1 cellular context compared by ENCODE assay signal in the genomic region with DNA sequence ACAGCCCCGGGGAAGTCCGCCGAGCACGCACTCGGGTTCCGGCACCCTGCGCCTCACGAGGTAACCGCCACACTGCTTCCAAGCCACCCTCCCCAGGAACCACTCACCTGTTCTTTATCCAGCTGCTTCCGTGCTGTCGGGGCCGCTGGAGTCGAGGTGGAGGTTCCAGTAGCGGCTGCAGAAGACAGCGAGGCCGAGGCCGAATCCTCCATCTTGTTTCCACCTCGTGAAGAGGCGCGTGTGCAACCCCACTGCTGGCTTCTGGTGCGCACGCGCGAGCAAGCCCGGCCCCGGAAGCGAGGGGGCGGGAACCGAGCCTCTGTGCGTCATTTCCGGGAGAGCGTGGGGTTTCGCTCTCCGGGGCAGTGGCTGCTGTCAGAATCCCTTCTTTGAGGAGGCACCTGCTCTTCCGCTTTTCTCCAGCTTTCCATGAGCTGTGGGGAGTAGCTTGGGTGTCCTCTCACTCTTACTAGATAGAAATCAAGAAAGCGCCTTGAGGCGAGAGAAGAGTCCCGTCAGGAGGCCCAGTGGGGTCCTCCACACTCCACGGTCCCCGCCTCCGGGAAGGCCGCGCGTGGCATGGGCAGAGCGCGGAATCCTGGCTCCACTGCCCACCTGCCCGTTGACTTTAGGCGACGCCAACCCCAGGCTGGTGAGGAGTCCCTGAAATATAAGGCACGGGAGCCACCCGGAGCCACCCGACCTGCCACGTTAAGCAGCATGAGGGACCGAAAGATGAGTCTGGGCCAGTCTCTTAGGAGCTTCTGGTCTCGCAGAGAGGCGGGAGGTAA.
A peak's percentile ranks its signal among the peaks of the same experiment; 100 is the strongest.
TF ChIP-seq lines count a peak whose summit lies in the region.

A gene (minus strand): TSS at position 242 of the 791 bp plus-strand sequence. CDS start 30 bp downstream, at position 212.

TF ChIP-seq in HepG2, 621 proteins besides CTCF, POLR2A, EP300 and RAD21 (continued from another document and continues in another):
- TF ChIP-seq, protein P1, sequence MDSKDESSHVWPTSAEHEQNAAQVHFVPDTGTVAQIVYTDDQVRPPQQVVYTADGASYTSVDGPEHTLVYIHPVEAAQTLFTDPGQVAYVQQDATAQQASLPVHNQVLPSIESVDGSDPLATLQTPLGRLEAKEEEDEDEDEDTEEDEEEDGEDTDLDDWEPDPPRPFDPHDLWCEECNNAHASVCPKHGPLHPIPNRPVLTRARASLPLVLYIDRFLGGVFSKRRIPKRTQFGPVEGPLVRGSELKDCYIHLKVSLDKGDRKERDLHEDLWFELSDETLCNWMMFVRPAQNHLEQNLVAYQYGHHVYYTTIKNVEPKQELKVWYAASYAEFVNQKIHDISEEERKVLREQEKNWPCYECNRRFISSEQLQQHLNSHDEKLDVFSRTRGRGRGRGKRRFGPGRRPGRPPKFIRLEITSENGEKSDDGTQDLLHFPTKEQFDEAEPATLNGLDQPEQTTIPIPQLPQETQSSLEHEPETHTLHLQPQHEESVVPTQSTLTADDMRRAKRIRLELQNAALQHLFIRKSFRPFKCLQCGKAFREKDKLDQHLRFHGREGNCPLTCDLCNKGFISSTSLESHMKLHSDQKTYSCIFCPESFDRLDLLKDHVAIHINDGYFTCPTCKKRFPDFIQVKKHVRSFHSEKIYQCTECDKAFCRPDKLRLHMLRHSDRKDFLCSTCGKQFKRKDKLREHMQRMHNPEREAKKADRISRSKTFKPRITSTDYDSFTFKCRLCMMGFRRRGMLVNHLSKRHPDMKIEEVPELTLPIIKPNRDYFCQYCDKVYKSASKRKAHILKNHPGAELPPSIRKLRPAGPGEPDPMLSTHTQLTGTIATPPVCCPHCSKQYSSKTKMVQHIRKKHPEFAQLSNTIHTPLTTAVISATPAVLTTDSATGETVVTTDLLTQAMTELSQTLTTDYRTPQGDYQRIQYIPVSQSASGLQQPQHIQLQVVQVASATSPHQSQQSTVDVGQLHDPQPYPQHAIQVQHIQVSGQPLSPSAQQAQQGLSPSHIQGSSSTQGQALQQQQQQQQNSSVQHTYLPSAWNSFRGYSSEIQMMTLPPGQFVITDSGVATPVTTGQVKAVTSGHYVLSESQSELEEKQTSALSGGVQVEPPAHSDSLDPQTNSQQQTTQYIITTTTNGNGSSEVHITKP (CRISPR knock-in tag; IDR thresholded peaks at IDR 0.05; ENCODE audit: low read depth) = peak; percentile 82
- TF ChIP-seq, protein P2, sequence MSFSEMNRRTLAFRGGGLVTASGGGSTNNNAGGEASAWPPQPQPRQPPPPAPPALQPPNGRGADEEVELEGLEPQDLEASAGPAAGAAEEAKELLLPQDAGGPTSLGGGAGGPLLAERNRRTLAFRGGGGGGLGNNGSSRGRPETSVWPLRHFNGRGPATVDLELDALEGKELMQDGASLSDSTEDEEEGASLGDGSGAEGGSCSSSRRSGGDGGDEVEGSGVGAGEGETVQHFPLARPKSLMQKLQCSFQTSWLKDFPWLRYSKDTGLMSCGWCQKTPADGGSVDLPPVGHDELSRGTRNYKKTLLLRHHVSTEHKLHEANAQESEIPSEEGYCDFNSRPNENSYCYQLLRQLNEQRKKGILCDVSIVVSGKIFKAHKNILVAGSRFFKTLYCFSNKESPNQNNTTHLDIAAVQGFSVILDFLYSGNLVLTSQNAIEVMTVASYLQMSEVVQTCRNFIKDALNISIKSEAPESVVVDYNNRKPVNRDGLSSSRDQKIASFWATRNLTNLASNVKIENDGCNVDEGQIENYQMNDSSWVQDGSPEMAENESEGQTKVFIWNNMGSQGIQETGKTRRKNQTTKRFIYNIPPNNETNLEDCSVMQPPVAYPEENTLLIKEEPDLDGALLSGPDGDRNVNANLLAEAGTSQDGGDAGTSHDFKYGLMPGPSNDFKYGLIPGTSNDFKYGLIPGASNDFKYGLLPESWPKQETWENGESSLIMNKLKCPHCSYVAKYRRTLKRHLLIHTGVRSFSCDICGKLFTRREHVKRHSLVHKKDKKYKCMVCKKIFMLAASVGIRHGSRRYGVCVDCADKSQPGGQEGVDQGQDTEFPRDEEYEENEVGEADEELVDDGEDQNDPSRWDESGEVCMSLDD (CRISPR knock-in tag; IDR thresholded peaks at IDR 0.05; ENCODE audit: borderline replicate concordance) = no peak
- TF ChIP-seq, protein P3, sequence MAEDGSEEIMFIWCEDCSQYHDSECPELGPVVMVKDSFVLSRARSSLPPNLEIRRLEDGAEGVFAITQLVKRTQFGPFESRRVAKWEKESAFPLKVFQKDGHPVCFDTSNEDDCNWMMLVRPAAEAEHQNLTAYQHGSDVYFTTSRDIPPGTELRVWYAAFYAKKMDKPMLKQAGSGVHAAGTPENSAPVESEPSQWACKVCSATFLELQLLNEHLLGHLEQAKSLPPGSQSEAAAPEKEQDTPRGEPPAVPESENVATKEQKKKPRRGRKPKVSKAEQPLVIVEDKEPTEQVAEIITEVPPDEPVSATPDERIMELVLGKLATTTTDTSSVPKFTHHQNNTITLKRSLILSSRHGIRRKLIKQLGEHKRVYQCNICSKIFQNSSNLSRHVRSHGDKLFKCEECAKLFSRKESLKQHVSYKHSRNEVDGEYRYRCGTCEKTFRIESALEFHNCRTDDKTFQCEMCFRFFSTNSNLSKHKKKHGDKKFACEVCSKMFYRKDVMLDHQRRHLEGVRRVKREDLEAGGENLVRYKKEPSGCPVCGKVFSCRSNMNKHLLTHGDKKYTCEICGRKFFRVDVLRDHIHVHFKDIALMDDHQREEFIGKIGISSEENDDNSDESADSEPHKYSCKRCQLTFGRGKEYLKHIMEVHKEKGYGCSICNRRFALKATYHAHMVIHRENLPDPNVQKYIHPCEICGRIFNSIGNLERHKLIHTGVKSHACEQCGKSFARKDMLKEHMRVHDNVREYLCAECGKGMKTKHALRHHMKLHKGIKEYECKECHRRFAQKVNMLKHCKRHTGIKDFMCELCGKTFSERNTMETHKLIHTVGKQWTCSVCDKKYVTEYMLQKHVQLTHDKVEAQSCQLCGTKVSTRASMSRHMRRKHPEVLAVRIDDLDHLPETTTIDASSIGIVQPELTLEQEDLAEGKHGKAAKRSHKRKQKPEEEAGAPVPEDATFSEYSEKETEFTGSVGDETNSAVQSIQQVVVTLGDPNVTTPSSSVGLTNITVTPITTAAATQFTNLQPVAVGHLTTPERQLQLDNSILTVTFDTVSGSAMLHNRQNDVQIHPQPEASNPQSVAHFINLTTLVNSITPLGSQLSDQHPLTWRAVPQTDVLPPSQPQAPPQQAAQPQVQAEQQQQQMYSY (CRISPR knock-in tag; IDR thresholded peaks at IDR 0.05) = peak; percentile 56
- TF ChIP-seq, protein P4, sequence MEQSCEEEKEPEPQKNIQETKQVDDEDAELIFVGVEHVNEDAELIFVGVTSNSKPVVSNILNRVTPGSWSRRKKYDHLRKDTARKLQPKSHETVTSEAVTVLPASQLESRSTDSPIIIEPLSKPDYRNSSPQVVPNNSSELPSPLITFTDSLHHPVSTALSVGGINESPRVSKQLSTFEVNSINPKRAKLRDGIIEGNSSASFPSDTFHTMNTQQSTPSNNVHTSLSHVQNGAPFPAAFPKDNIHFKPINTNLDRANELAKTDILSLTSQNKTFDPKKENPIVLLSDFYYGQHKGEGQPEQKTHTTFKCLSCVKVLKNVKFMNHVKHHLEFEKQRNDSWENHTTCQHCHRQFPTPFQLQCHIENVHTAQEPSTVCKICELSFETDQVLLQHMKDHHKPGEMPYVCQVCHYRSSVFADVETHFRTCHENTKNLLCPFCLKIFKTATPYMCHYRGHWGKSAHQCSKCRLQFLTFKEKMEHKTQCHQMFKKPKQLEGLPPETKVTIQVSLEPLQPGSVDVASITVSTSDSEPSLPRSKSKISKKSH (CRISPR knock-in tag; IDR thresholded peaks at IDR 0.05; ENCODE audit: borderline replicate concordance) = peak; percentile 92
- TF ChIP-seq PHF5A (CRISPR knock-in tag; IDR thresholded peaks at IDR 0.05; ENCODE audit: low read depth, unreplicated experiment) (no peak), FOXC1 (CRISPR knock-in tag; IDR thresholded peaks at IDR 0.05; ENCODE audit: borderline replicate concordance) (peak; percentile 82), ZNF713 (CRISPR knock-in tag; IDR thresholded peaks at IDR 0.05) (peak; percentile 57), HOXA7 (CRISPR knock-in tag; IDR thresholded peaks at IDR 0.05) (no peak), SOX5 (CRISPR knock-in tag; IDR thresholded peaks at IDR 0.05; ENCODE audit: borderline replicate concordance) (no peak; the same call in 1 of the 2 replicates), HDAC1 (CRISPR knock-in tag; IDR thresholded peaks at IDR 0.05) (peak; percentile 98), RBFOX2 (IDR thresholded peaks at IDR 0.05; ENCODE audit: low read depth, low read length) (peak; percentile 99), MZF1 (CRISPR knock-in tag; IDR thresholded peaks at IDR 0.05; ENCODE audit: borderline replicate concordance) (peak; percentile 91), KLF6 (CRISPR knock-in tag; IDR thresholded peaks at IDR 0.05) (peak; percentile 96; the same call in 1 of the 2 replicates)
- TF ChIP-seq, protein P5, sequence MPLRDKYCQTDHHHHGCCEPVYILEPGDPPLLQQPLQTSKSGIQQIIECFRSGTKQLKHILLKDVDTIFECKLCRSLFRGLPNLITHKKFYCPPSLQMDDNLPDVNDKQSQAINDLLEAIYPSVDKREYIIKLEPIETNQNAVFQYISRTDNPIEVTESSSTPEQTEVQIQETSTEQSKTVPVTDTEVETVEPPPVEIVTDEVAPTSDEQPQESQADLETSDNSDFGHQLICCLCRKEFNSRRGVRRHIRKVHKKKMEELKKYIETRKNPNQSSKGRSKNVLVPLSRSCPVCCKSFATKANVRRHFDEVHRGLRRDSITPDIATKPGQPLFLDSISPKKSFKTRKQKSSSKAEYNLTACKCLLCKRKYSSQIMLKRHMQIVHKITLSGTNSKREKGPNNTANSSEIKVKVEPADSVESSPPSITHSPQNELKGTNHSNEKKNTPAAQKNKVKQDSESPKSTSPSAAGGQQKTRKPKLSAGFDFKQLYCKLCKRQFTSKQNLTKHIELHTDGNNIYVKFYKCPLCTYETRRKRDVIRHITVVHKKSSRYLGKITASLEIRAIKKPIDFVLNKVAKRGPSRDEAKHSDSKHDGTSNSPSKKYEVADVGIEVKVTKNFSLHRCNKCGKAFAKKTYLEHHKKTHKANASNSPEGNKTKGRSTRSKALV (CRISPR knock-in tag; IDR thresholded peaks at IDR 0.05) = peak; percentile 20; the same call in 1 of the 2 replicates
- TF ChIP-seq, protein P6, sequence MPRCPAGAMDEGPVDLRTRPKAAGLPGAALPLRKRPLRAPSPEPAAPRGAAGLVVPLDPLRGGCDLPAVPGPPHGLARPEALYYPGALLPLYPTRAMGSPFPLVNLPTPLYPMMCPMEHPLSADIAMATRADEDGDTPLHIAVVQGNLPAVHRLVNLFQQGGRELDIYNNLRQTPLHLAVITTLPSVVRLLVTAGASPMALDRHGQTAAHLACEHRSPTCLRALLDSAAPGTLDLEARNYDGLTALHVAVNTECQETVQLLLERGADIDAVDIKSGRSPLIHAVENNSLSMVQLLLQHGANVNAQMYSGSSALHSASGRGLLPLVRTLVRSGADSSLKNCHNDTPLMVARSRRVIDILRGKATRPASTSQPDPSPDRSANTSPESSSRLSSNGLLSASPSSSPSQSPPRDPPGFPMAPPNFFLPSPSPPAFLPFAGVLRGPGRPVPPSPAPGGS (CRISPR knock-in tag; IDR thresholded peaks at IDR 0.05) = peak; percentile 87
- TF ChIP-seq, protein P7, sequence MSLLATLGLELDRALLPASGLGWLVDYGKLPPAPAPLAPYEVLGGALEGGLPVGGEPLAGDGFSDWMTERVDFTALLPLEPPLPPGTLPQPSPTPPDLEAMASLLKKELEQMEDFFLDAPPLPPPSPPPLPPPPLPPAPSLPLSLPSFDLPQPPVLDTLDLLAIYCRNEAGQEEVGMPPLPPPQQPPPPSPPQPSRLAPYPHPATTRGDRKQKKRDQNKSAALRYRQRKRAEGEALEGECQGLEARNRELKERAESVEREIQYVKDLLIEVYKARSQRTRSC (CRISPR knock-in tag; IDR thresholded peaks at IDR 0.05; ENCODE audit: low read depth) = peak; percentile 71; the same call in 1 of the 2 replicates
- TF ChIP-seq, protein P8, sequence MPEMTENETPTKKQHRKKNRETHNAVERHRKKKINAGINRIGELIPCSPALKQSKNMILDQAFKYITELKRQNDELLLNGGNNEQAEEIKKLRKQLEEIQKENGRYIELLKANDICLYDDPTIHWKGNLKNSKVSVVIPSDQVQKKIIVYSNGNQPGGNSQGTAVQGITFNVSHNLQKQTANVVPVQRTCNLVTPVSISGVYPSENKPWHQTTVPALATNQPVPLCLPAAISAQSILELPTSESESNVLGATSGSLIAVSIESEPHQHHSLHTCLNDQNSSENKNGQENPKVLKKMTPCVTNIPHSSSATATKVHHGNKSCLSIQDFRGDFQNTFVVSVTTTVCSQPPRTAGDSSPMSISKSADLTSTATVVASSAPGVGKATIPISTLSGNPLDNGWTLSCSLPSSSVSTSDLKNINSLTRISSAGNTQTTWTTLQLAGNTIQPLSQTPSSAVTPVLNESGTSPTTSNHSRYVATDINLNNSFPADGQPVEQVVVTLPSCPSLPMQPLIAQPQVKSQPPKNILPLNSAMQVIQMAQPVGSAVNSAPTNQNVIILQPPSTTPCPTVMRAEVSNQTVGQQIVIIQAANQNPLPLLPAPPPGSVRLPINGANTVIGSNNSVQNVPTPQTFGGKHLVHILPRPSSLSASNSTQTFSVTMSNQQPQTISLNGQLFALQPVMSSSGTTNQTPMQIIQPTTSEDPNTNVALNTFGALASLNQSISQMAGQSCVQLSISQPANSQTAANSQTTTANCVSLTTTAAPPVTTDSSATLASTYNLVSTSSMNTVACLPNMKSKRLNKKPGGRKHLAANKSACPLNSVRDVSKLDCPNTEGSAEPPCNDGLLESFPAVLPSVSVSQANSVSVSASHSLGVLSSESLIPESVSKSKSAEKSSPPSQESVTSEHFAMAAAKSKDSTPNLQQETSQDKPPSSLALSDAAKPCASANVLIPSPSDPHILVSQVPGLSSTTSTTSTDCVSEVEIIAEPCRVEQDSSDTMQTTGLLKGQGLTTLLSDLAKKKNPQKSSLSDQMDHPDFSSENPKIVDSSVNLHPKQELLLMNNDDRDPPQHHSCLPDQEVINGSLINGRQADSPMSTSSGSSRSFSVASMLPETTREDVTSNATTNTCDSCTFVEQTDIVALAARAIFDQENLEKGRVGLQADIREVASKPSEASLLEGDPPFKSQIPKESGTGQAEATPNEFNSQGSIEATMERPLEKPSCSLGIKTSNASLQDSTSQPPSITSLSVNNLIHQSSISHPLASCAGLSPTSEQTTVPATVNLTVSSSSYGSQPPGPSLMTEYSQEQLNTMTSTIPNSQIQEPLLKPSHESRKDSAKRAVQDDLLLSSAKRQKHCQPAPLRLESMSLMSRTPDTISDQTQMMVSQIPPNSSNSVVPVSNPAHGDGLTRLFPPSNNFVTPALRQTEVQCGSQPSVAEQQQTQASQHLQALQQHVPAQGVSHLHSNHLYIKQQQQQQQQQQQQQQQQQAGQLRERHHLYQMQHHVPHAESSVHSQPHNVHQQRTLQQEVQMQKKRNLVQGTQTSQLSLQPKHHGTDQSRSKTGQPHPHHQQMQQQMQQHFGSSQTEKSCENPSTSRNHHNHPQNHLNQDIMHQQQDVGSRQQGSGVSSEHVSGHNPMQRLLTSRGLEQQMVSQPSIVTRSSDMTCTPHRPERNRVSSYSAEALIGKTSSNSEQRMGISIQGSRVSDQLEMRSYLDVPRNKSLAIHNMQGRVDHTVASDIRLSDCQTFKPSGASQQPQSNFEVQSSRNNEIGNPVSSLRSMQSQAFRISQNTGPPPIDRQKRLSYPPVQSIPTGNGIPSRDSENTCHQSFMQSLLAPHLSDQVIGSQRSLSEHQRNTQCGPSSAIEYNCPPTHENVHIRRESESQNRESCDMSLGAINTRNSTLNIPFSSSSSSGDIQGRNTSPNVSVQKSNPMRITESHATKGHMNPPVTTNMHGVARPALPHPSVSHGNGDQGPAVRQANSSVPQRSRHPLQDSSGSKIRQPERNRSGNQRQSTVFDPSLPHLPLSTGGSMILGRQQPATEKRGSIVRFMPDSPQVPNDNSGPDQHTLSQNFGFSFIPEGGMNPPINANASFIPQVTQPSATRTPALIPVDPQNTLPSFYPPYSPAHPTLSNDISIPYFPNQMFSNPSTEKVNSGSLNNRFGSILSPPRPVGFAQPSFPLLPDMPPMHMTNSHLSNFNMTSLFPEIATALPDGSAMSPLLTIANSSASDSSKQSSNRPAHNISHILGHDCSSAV (CRISPR knock-in tag; IDR thresholded peaks at IDR 0.05; ENCODE audit: borderline replicate concordance) = peak; percentile 94; the same call in 1 of the 2 replicates
